ENCODE assay signal across 10 cellular contexts in genomic region chr14:89720741-89721315, GRCh38.
DNase-seq lines count a peak whose midpoint lies in the region; ATAC-seq, FAIRE-seq and TF ChIP-seq lines count a peak whose summit lies in the region.
"Had no signal": no experiment of that assay in that cellular context is flagged by ENCODE, and none has a peak within 500 bp of the region (broad histone marks: within the 10 kb centered on the region; RNA-seq: fewer than 3 reads in every experiment).

No MANE protein-coding gene starts in this region.

- no peak overlapping the region for H3K4me3 ChIP-seq in GM23338
- H3K4me3 ChIP-seq in NB4 (ENCODE audit: low read depth, low read length) = no peak overlapping the region
- no peak overlapping the region for H3K4me3 ChIP-seq in iPS-18a (ENCODE audit: low read length)
- H3K4me3 ChIP-seq in coronary artery = no peak overlapping the region
- H3K4me3 ChIP-seq: uterus had no signal

- peak; percentile 23 for DNase-seq in ELF-1 (ENCODE audit: low read depth, low spot score)
- DNase-seq in GM23338 (ENCODE audit: low spot score) = peak; percentile 40
- peak; percentile 91 for DNase-seq in NB4 (ENCODE audit: low read depth)
- peak; percentile 75 for DNase-seq in activated T-cell treated with anti-CD3 and anti-CD28 coated beads, Interleukin-2, amount 50 U/mL, for 24 hours
- DNase-seq in stimulated activated CD8-positive, alpha-beta memory T cell treated with anti-CD3 and anti-CD28 coated beads, Interleukin-7, amount 100 ng/mL, for 1 hour (ENCODE audit: low read depth in 2 of 2) = peak; percentile 36 to 45
- DNase-seq in RCC 7860 (ENCODE audit: low spot score) = no peak
- DNase-seq in coronary artery (ENCODE audit: low spot score) = no peak

- TF ChIP-seq CTCF in GM23338 (conservative IDR thresholded peaks at IDR 0.05; ENCODE audit: low read depth in 2 of 2) (no peak), NB4 (IDR thresholded peaks at IDR 0.05; ENCODE audit: low read depth, low read length) (no peak), coronary artery (IDR thresholded peaks at IDR 0.05) (no peak)

- H3K4me2 ChIP-seq in GM23338 = peak overlapping the region; percentile 36

- no peaks in the 10 kb centered on the region for H4K20me1 ChIP-seq in GM23338 (replicated peaks; ENCODE audit: insufficient read depth)

- H3K27me3 ChIP-seq in GM23338 (ENCODE audit: insufficient read depth) = no peaks in the 10 kb centered on the region
- no peaks in the 10 kb centered on the region for H3K27me3 ChIP-seq in iPS-18a (ENCODE audit: control insufficient read depth, insufficient read depth, low read length)
- H3K27me3 ChIP-seq: uterus had no signal

- no peaks in the 10 kb centered on the region for H3K36me3 Mint-ChIP-seq in GM23338 (ENCODE audit: low read depth)
- H3K36me3 Mint-ChIP-seq in activated T-cell treated with anti-CD3 and anti-CD28 coated beads, Interleukin-2, amount 50 U/mL, for 24 hours (ENCODE audit: low read depth) = peaks cover 7% of the 10 kb centered on the region

- peaks cover 14% of the 10 kb centered on the region; the same call in 1 of the 2 replicates for H3F3A ChIP-seq in GM23338 (replicated peaks; ENCODE audit: low read depth)

- H3K36me3 ChIP-seq in GM23338 (ENCODE audit: insufficient read depth) (no peaks in the 10 kb centered on the region), iPS-18a (ENCODE audit: control insufficient read depth, low read depth, low read length) (no peaks in the 10 kb centered on the region)
- H3K36me3 ChIP-seq: uterus had no signal

- peaks cover 44% of the 10 kb centered on the region for H3K4me1 Mint-ChIP-seq in GM23338
- H3K4me1 Mint-ChIP-seq in activated T-cell treated with anti-CD3 and anti-CD28 coated beads, Interleukin-2, amount 50 U/mL, for 24 hours (ENCODE audit: low read depth) = peaks cover 76% of the 10 kb centered on the region

- H3K9me3 ChIP-seq in iPS-18a (ENCODE audit: control insufficient read depth, low read depth, low read length) = no peaks in the 10 kb centered on the region
- H3K9me3 ChIP-seq: uterus had no signal

- peak overlapping the region; percentile 9; the same call in 2 of the 3 replicates for H3K4me3 Mint-ChIP-seq in GM23338
- H3K4me3 Mint-ChIP-seq in activated T-cell treated with anti-CD3 and anti-CD28 coated beads, Interleukin-2, amount 50 U/mL, for 24 hours = peak overlapping the region; percentile 32

- peaks cover 2% of the 10 kb centered on the region for H3K27me3 Mint-ChIP-seq in GM23338 (ENCODE audit: insufficient read depth, low read depth, poor library complexity)
- H3K27me3 Mint-ChIP-seq in activated T-cell treated with anti-CD3 and anti-CD28 coated beads, Interleukin-2, amount 50 U/mL, for 24 hours = no peaks in the 10 kb centered on the region

- peak overlapping the region; percentile 11; the same call in 1 of the 2 replicates for H3K27ac Mint-ChIP-seq in GM23338
- H3K27ac Mint-ChIP-seq in activated T-cell treated with anti-CD3 and anti-CD28 coated beads, Interleukin-2, amount 50 U/mL, for 24 hours = peak overlapping the region; percentile 96

- TF ChIP-seq POLR2A in NB4 (IDR thresholded peaks at IDR 0.05; ENCODE audit: extremely low read depth, insufficient read length) = no peak

- H2AFZ ChIP-seq in GM23338 = peak overlapping the region; percentile 8

- H3K4me1 ChIP-seq in GM23338 (ENCODE audit: insufficient read depth) = peaks cover 30% of the 10 kb centered on the region
- peaks cover 29% of the 10 kb centered on the region for H3K4me1 ChIP-seq in iPS-18a (ENCODE audit: control insufficient read depth, low read depth, low read length)
- H3K4me1 ChIP-seq: uterus had no signal

- H3K27ac ChIP-seq in GM23338 (ENCODE audit: low read depth) (peak overlapping the region; percentile 80), iPS-18a (ENCODE audit: low read length) (peak overlapping the region; percentile 42), coronary artery (peak overlapping the region in 1 of 2 donors; percentile 76)
- H3K27ac ChIP-seq: uterus had no signal

- peak; percentile 76 for ATAC-seq in GM23338

- H3K9me3 Mint-ChIP-seq in GM23338 = no peaks in the 10 kb centered on the region
- H3K9me3 Mint-ChIP-seq in activated T-cell treated with anti-CD3 and anti-CD28 coated beads, Interleukin-2, amount 50 U/mL, for 24 hours = peaks cover 9% of the 10 kb centered on the region

- no peak for FAIRE-seq in RCC 7860 (lab: Jason Lieb, UNC)
- FAIRE-seq: endometrium had no signal

- peaks cover 12% of the 10 kb centered on the region; the same call in 1 of the 2 replicates for H3K9me2 ChIP-seq in GM23338 (ENCODE audit: insufficient read depth)

- H3K9ac ChIP-seq in iPS-18a (ENCODE audit: low read length) = no peak overlapping the region

- no peaks in the 10 kb centered on the region for H3K79me2 ChIP-seq in GM23338 (replicated peaks; ENCODE audit: insufficient read depth)

TF ChIP-seq in GM23338, 12 proteins besides CTCF, POLR2A, EP300 and RAD21 (continues in another document):
- TF ChIP-seq, protein P1, sequence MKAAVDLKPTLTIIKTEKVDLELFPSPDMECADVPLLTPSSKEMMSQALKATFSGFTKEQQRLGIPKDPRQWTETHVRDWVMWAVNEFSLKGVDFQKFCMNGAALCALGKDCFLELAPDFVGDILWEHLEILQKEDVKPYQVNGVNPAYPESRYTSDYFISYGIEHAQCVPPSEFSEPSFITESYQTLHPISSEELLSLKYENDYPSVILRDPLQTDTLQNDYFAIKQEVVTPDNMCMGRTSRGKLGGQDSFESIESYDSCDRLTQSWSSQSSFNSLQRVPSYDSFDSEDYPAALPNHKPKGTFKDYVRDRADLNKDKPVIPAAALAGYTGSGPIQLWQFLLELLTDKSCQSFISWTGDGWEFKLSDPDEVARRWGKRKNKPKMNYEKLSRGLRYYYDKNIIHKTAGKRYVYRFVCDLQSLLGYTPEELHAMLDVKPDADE (IDR thresholded peaks at IDR 0.05) = no peak
- no peak for TF ChIP-seq NANOG (IDR thresholded peaks at IDR 0.05; ENCODE audit: borderline replicate concordance)
- TF ChIP-seq CREB1 (CRISPR knock-in tag; IDR thresholded peaks at IDR 0.05; ENCODE audit: low read depth) = no peak
- TF ChIP-seq POLR2AphosphoS5 (IDR thresholded peaks at IDR 0.05; ENCODE audit: low read depth) = no peak
- TF ChIP-seq EZH2 (IDR thresholded peaks at IDR 0.05; ENCODE audit: low read depth, unreplicated experiment) = no peak
- no peak for TF ChIP-seq ZNF331 (CRISPR knock-in tag; IDR thresholded peaks at IDR 0.05; ENCODE audit: low read depth)
- TF ChIP-seq, protein P2, sequence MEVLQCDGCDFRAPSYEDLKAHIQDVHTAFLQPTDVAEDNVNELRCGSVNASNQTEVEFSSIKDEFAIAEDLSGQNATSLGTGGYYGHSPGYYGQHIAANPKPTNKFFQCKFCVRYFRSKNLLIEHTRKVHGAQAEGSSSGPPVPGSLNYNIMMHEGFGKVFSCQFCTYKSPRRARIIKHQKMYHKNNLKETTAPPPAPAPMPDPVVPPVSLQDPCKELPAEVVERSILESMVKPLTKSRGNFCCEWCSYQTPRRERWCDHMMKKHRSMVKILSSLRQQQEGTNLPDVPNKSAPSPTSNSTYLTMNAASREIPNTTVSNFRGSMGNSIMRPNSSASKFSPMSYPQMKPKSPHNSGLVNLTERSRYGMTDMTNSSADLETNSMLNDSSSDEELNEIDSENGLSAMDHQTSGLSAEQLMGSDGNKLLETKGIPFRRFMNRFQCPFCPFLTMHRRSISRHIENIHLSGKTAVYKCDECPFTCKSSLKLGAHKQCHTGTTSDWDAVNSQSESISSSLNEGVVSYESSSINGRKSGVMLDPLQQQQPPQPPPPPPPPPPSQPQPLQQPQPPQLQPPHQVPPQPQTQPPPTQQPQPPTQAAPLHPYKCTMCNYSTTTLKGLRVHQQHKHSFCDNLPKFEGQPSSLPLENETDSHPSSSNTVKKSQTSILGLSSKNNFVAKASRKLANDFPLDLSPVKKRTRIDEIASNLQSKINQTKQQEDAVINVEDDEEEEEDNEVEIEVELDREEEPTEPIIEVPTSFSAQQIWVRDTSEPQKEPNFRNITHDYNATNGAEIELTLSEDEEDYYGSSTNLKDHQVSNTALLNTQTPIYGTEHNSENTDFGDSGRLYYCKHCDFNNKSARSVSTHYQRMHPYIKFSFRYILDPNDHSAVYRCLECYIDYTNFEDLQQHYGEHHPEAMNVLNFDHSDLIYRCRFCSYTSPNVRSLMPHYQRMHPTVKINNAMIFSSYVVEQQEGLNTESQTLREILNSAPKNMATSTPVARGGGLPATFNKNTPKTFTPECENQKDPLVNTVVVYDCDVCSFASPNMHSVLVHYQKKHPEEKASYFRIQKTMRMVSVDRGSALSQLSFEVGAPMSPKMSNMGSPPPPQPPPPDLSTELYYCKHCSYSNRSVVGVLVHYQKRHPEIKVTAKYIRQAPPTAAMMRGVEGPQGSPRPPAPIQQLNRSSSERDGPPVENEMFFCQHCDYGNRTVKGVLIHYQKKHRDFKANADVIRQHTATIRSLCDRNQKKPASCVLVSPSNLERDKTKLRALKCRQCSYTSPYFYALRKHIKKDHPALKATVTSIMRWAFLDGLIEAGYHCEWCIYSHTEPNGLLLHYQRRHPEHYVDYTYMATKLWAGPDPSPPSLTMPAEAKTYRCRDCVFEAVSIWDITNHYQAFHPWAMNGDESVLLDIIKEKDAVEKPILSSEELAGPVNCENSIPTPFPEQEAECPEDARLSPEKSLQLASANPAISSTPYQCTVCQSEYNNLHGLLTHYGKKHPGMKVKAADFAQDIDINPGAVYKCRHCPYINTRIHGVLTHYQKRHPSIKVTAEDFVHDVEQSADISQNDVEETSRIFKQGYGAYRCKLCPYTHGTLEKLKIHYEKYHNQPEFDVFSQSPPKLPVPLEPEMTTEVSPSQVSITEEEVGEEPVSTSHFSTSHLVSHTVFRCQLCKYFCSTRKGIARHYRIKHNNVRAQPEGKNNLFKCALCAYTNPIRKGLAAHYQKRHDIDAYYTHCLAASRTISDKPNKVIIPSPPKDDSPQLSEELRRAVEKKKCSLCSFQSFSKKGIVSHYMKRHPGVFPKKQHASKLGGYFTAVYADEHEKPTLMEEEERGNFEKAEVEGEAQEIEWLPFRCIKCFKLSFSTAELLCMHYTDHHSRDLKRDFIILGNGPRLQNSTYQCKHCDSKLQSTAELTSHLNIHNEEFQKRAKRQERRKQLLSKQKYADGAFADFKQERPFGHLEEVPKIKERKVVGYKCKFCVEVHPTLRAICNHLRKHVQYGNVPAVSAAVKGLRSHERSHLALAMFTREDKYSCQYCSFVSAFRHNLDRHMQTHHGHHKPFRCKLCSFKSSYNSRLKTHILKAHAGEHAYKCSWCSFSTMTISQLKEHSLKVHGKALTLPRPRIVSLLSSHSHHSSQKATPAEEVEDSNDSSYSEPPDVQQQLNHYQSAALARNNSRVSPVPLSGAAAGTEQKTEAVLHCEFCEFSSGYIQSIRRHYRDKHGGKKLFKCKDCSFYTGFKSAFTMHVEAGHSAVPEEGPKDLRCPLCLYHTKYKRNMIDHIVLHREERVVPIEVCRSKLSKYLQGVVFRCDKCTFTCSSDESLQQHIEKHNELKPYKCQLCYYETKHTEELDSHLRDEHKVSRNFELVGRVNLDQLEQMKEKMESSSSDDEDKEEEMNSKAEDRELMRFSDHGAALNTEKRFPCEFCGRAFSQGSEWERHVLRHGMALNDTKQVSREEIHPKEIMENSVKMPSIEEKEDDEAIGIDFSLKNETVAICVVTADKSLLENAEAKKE (CRISPR knock-in tag; IDR thresholded peaks at IDR 0.05) = no peak
- no peak for TF ChIP-seq ZNF114 (CRISPR knock-in tag; IDR thresholded peaks at IDR 0.05)
- TF ChIP-seq EZH2phosphoT487 (IDR thresholded peaks at IDR 0.05; ENCODE audit: unreplicated experiment) = no peak

Comparison
In these comparisons a context has a peak if more than half of its experiments do, and no peak if none do; other contexts are left out.
1. DNase-seq: peak in ELF-1 (single experiment), GM23338 (single experiment), NB4 (single experiment), activated T-cell treated with anti-CD3 and anti-CD28 coated beads, Interleukin-2, amount 50 U/mL, for 24 hours (single experiment) and stimulated activated CD8-positive, alpha-beta memory T cell treated with anti-CD3 and anti-CD28 coated beads, Interleukin-7, amount 100 ng/mL, for 1 hour (2 of 2); none in RCC 7860 (single experiment) and coronary artery (single experiment).